Comparison of ENCODE assay signal across 12 cellular contexts in genomic region chr4:95550566-95550965, GRCh38. TPM values are rescaled to one million over a fixed set of nuclear protein-coding genes. Genes with fewer than 3 reads are reported as not detected.
A peak's percentile ranks its signal among the peaks of the same experiment; 100 is the strongest.
DNase-seq lines count a peak whose midpoint lies in the region; ATAC-seq and TF ChIP-seq lines count a peak whose summit lies in the region.
"Had no signal": no experiment of that assay in that cellular context is flagged by ENCODE, and none has a peak within 500 bp of the region (broad histone marks: within the 10 kb centered on the region; RNA-seq: fewer than 3 reads in every experiment).

No MANE protein-coding gene starts in this region.

- peak overlapping the region; percentile 82; the same call in 1 of the 2 replicates for H3K4me3 ChIP-seq in GM23338
- no peak overlapping the region for H3K4me3 ChIP-seq in KMS-11 (IDR thresholded peaks at IDR 0.05; ENCODE audit: insufficient read depth, low read depth, low read length)
- peak overlapping the region; percentile 86 for H3K4me3 ChIP-seq in endodermal cell (ENCODE audit: low read length)
- no peak overlapping the region for H3K4me3 ChIP-seq in trophoblast cell (ENCODE audit: low read depth, low read length)
- H3K4me3 ChIP-seq in adrenal gland: peak overlapping the region in 2 of 4 donors; percentile 61 to 67

- H3K9me3 Mint-ChIP-seq in GM23338: no peaks in the 10 kb centered on the region; the same call in 2 of the 3 replicates
- no peaks in the 10 kb centered on the region for H3K9me3 Mint-ChIP-seq in endodermal cell

- H3K79me2 ChIP-seq in GM23338 (replicated peaks; ENCODE audit: insufficient read depth) (no peaks in the 10 kb centered on the region), KMS-11 (ENCODE audit: insufficient read depth, low read depth) (no peaks in the 10 kb centered on the region), trophoblast cell (ENCODE audit: control insufficient read depth, insufficient read depth, low read length, poor library complexity) (peaks cover 27% of the 10 kb centered on the region)

- TF ChIP-seq CTCF in GM23338 (conservative IDR thresholded peaks at IDR 0.05; ENCODE audit: low read depth in 2 of 2): no peak
- TF ChIP-seq CTCF in KMS-11 (conservative IDR thresholded peaks at IDR 0.05; ENCODE audit: low read depth, low read length): no peak
- no peak for TF ChIP-seq CTCF in endodermal cell (conservative IDR thresholded peaks at IDR 0.05)
- TF ChIP-seq CTCF in adrenal gland (IDR thresholded peaks at IDR 0.05): no peak

- peaks cover 30% of the 10 kb centered on the region for H3K79me1 ChIP-seq in trophoblast cell (ENCODE audit: low read length)

- no peaks in the 10 kb centered on the region for H3K9me2 ChIP-seq in GM23338 (ENCODE audit: insufficient read depth)

- no peak overlapping the region for H3K4ac ChIP-seq in trophoblast cell (ENCODE audit: low read depth, low read length)

- H4K91ac ChIP-seq in trophoblast cell (ENCODE audit: low read depth, low read length): no peak overlapping the region

- H3K4me1 ChIP-seq in GM23338 (ENCODE audit: insufficient read depth) (peaks cover 32% of the 10 kb centered on the region), KMS-11 (ENCODE audit: low read depth, poor library complexity, severe bottlenecking) (peaks cover 21% of the 10 kb centered on the region), endodermal cell (ENCODE audit: control insufficient read depth, insufficient read depth, low read length) (peaks cover 3% of the 10 kb centered on the region), trophoblast cell (ENCODE audit: control insufficient read depth in 1 of 2, insufficient read depth in 2 of 2, low read length in 2 of 2) (peaks cover 0 to 4% of the 10 kb centered on the region in 2 experiments), adrenal gland (replicated peaks in 1 of 2) (no peaks in the 10 kb centered on the region)

- peaks cover 33% of the 10 kb centered on the region for H3K4me1 Mint-ChIP-seq in GM23338
- H3K4me1 Mint-ChIP-seq in endodermal cell: peaks cover 27% of the 10 kb centered on the region

- no peak for ATAC-seq in GM23338

- H4K12ac ChIP-seq in trophoblast cell (ENCODE audit: low read depth, low read length): no peak overlapping the region

- H2BK120ac ChIP-seq in trophoblast cell (ENCODE audit: insufficient read depth, low read length, poor library complexity): no peak overlapping the region

- intact Hi-C loops in adrenal gland (cut with DNase I): no loop called here

- H3K23ac ChIP-seq in trophoblast cell (ENCODE audit: low read length): no peak overlapping the region

- H3K27me3 Mint-ChIP-seq in GM23338 (ENCODE audit: insufficient read depth, low read depth, poor library complexity) (peaks cover 47% of the 10 kb centered on the region), endodermal cell (ENCODE audit: insufficient read depth) (peaks cover 62% of the 10 kb centered on the region)

- H3K4me2 ChIP-seq in GM23338 (no peak overlapping the region), KMS-11 (peak overlapping the region; percentile 46), trophoblast cell (ENCODE audit: low read length) (peak overlapping the region; percentile 83)

- H4K8ac ChIP-seq in trophoblast cell (ENCODE audit: low read depth, low read length): no peak overlapping the region

- no peak overlapping the region for H3K18ac ChIP-seq in trophoblast cell (ENCODE audit: low read length)

- no peak overlapping the region for H3K27ac ChIP-seq in GM23338 (ENCODE audit: low read depth)
- peak overlapping the region; percentile 55; the same call in 1 of the 2 replicates for H3K27ac ChIP-seq in KMS-11
- no peak overlapping the region for H3K27ac ChIP-seq in endodermal cell (ENCODE audit: low read depth, low read length)
- H3K27ac ChIP-seq in trophoblast cell (ENCODE audit: low read depth, low read length): no peak overlapping the region
- H3K27ac ChIP-seq in adrenal gland: peak overlapping the region in 2 of 5 donors; percentile 87 to 93

- H3K4me3 Mint-ChIP-seq in GM23338 (peak overlapping the region; percentile 89), endodermal cell (no peak overlapping the region)

- H3K36me3 Mint-ChIP-seq in GM23338 (ENCODE audit: low read depth): no peaks in the 10 kb centered on the region
- H3K36me3 Mint-ChIP-seq in endodermal cell (ENCODE audit: low read depth): no peaks in the 10 kb centered on the region

- no peak overlapping the region for H2BK12ac ChIP-seq in trophoblast cell (ENCODE audit: low read length)

- no peak overlapping the region for H2BK5ac ChIP-seq in trophoblast cell (ENCODE audit: low read depth, low read length, poor library complexity)

- 90 to 92% methylated on average over 2 of the region's 2 CpGs for WGBS in endodermal cell (ENCODE audit: insufficient coverage in 1 of 2, insufficient read length in 1 of 2), 2 experiments
- no CpG with 5 or more reads among the region's 2 CpGs for WGBS in trophoblast cell (ENCODE audit: extremely low coverage, insufficient coverage, insufficient read length)
- WGBS in adrenal gland, 4 donors: 49 to 68% (median 60%) methylated on average over 2 of the region's 2 CpGs

- H3K36me3 ChIP-seq in GM23338 (ENCODE audit: insufficient read depth) (no peaks in the 10 kb centered on the region), KMS-11 (ENCODE audit: insufficient read depth) (no peaks in the 10 kb centered on the region), endodermal cell (ENCODE audit: control insufficient read depth, insufficient read depth, low read length) (no peaks in the 10 kb centered on the region), trophoblast cell (ENCODE audit: control insufficient read depth in 1 of 2, insufficient read depth in 2 of 2, low read length in 2 of 2) (no peaks in the 10 kb centered on the region), adrenal gland (replicated peaks in 1 of 2) (no peaks in the 10 kb centered on the region)

- DNase-seq in GM23338 (ENCODE audit: low spot score) (no peak), endodermal cell (no peak), trophoblast cell (no peak), adrenal gland (no peak), NCI-H146 treated with DMSO at 0.1 percent for 48 hours (lab: John Stamatoyannopoulos, UW; ENCODE audit: unreplicated experiment) (no peak), SHP77 (lab: John Stamatoyannopoulos, UW) (no peak), COLO668 (lab: John Stamatoyannopoulos, UW; ENCODE audit: unreplicated experiment) (no peak)
- DNase-seq: foreskin melanocyte; NCI-H1436; SHP77 treated with DMSO at 0.1 percent for 48 hours; stimulated activated naive CD8-positive, alpha-beta T cell treated with anti-CD3 and anti-CD28 coated beads, Interleukin-15, Interleukin-2, amounts not matched to agents 100 U/mL and 50 U/mL, for 24 hours had no signal

- H3K27me3 ChIP-seq in GM23338 (ENCODE audit: insufficient read depth): peaks cover 58% of the 10 kb centered on the region
- H3K27me3 ChIP-seq in KMS-11 (ENCODE audit: insufficient read depth, low read depth): no peaks in the 10 kb centered on the region
- H3K27me3 ChIP-seq in endodermal cell (ENCODE audit: control insufficient read depth, insufficient read depth, low read length, poor library complexity, severe bottlenecking): peaks cover 32% of the 10 kb centered on the region
- H3K27me3 ChIP-seq in trophoblast cell (ENCODE audit: insufficient read depth, low read length): no peaks in the 10 kb centered on the region
- no peaks in the 10 kb centered on the region for H3K27me3 ChIP-seq in adrenal gland

- no peak overlapping the region for H2AK5ac ChIP-seq in trophoblast cell (ENCODE audit: low read length)

- H3K27ac Mint-ChIP-seq in GM23338 (no peak overlapping the region), endodermal cell (no peak overlapping the region)

- no peak overlapping the region for H2AFZ ChIP-seq in GM23338
- H2AFZ ChIP-seq in KMS-11 (ENCODE audit: low read depth): peak overlapping the region; percentile 97; the same call in 1 of the 2 replicates
- H2AFZ ChIP-seq in trophoblast cell (ENCODE audit: insufficient read depth, low read length, poor library complexity): no peak overlapping the region

- H3K14ac ChIP-seq in trophoblast cell (ENCODE audit: low read length): no peak overlapping the region

- no peaks in the 10 kb centered on the region for H3K9me3 ChIP-seq in endodermal cell (ENCODE audit: control insufficient read depth, low read length)
- H3K9me3 ChIP-seq in trophoblast cell (ENCODE audit: insufficient read depth, low read depth, low read length): no peaks in the 10 kb centered on the region
- H3K9me3 ChIP-seq in adrenal gland (replicated peaks in 1 of 3): no peaks in the 10 kb centered on the region

- H3K9ac ChIP-seq in KMS-11: peak overlapping the region; percentile 76; the same call in 1 of the 2 replicates
- no peak overlapping the region for H3K9ac ChIP-seq in endodermal cell (ENCODE audit: extremely low read depth, low read length, poor library complexity, severe bottlenecking)
- H3K9ac ChIP-seq in trophoblast cell (ENCODE audit: low read length): no peak overlapping the region

- peaks cover 3% of the 10 kb centered on the region; the same call in 1 of the 2 replicates for H4K20me1 ChIP-seq in GM23338 (replicated peaks; ENCODE audit: insufficient read depth)
- H4K20me1 ChIP-seq in KMS-11 (ENCODE audit: insufficient read depth): no peaks in the 10 kb centered on the region

- no peak for TF ChIP-seq POLR2A in adrenal gland (IDR thresholded peaks at IDR 0.05)

- H3F3A ChIP-seq in GM23338 (replicated peaks; ENCODE audit: low read depth): no peaks in the 10 kb centered on the region

TF ChIP-seq in GM23338, 12 proteins besides CTCF, POLR2A, EP300 and RAD21:
- TF ChIP-seq EZH2 (IDR thresholded peaks at IDR 0.05; ENCODE audit: low read depth, unreplicated experiment) (peak; percentile 17), EZH2phosphoT487 (IDR thresholded peaks at IDR 0.05; ENCODE audit: unreplicated experiment) (no peak)

RNA-seq across cellular contexts. Expression of gene UNC5C, which starts 1.8 kb away (rescaled TPM):
- 0.12 and 0.21 TPM in 2 replicates for total RNA-seq in GM23338 (2014; rRNA removed; shearing (Covaris generic))
- polyA plus RNA-seq in GM23338 (2016; fragmentation: Nextera tagmentation; extraction: Ambion mirVana) (0.08 and 0.16 TPM in 2 replicates), adrenal gland (1 to 10 TPM; 4.7 to 9.6 (median 5.0) TPM)
- total RNA-seq in endodermal cell (1 to 10 TPM; 2.0 to 7.2 TPM), adrenal gland (10 to 100 TPM; 16.1 to 33.5 (median 30.3) TPM)
- 39.1 TPM for polyA plus RNA-seq in endodermal cell (2013, experiment 1 of 2)
- polyA plus RNA-seq in endodermal cell (2013, experiment 2 of 2): 36.4 TPM
- 42.6 and 46.5 TPM in 2 replicates for polyA plus RNA-seq in trophoblast cell (2013)

Comparison
In these comparisons a context has a peak if more than half of its experiments do, and no peak if none do; other contexts are left out.
1. H3K4me3 ChIP-seq: peak in GM23338 (single experiment) and endodermal cell (single experiment); none in KMS-11 (single experiment) and trophoblast cell (single experiment).